In genomic region chr3:81277853-81278252, GRCh38 we compare ENCODE assay signal across 25 cellular contexts.
A peak's percentile ranks its signal among the peaks of the same experiment; 100 is the strongest.
DNase-seq lines count a peak whose midpoint lies in the region; ATAC-seq, FAIRE-seq and TF ChIP-seq lines count a peak whose summit lies in the region.
"Had no signal": no experiment of that assay in that cellular context is flagged by ENCODE, and none has a peak within 500 bp of the region (broad histone marks: within the 10 kb centered on the region; RNA-seq: fewer than 3 reads in every experiment).

No MANE protein-coding gene starts in this region.

- H4K20me1 ChIP-seq in SK-N-SH (ENCODE audit: insufficient read depth) (no peaks in the 10 kb centered on the region), endothelial cell of umbilical vein (replicated peaks; ENCODE audit: control insufficient read depth, extremely low read depth, insufficient read depth, low read length) (no peaks in the 10 kb centered on the region)

- FAIRE-seq in endothelial cell of umbilical vein (lab: Jason Lieb, UNC) = no peak
- FAIRE-seq: GM12892 had no signal

- H3K4me1 ChIP-seq in SK-N-SH (ENCODE audit: control insufficient read depth in 1 of 2, insufficient read depth in 2 of 2, low read depth in 1 of 2, low read length in 1 of 2) = peaks cover 0 to 23% of the 10 kb centered on the region in 2 experiments; a peak in 3 of 4 replicates
- peaks cover 18% of the 10 kb centered on the region for H3K4me1 ChIP-seq in endothelial cell of umbilical vein (ENCODE audit: control insufficient read depth, extremely low read depth, insufficient read depth, low read length)
- H3K4me1 ChIP-seq: heart left ventricle, tibial artery had no signal

- peak overlapping the region; percentile 40 for H3K4me2 ChIP-seq in SK-N-SH
- H3K4me2 ChIP-seq in endothelial cell of umbilical vein (ENCODE audit: insufficient read depth, low read length) = no peak overlapping the region

- intact Hi-C loops in endothelial cell of umbilical vein (cut with micrococcal nuclease) = no loop called here

- DNase-seq in EH (ENCODE audit: low read depth) (peak; percentile 17), SK-N-SH (no peak), endothelial cell of umbilical vein (ENCODE audit: low read depth, low spot score) (peak; percentile 47), renal cortical epithelial cell (ENCODE audit: low read depth) (peak; percentile 54), T-helper 9 cell (no peak), ACHN (no peak)
- DNase-seq: activated CD4-positive, CD25-positive, alpha-beta regulatory T cell; activated naive CD4-positive, alpha-beta T cell treated with anti-CD3 and anti-CD28 coated beads, Interleukin-2, amount 10 ng/mL, durations not matched to agents 7 days and 5 days; DND-41; H7; heart left ventricle; mucosa of descending colon; NCI-H1105; NCI-H2029; NCI-H2227 treated with DMSO at 0.1 percent for 48 hours; NCI-H69; SIG-M5; stimulated activated naive CD8-positive, alpha-beta T cell treated with anti-CD3 and anti-CD28 coated beads, Interleukin-15, amount 100 ng/mL, for 72 hours; tibial artery had no signal

- dilution Hi-C loops in endothelial cell of umbilical vein (cut with MboI; ENCODE audit: extremely low pct_ligation_motif_present, low sequenced_read_pairs) = no loop called here

- no peak for TF ChIP-seq POLR2A in endothelial cell of umbilical vein (IDR thresholded peaks at IDR 0.05; ENCODE audit: low read depth, low read length)

- H3K9me3 ChIP-seq in SK-N-SH (no peaks in the 10 kb centered on the region), endothelial cell of umbilical vein (replicated peaks; ENCODE audit: control insufficient read depth, insufficient read depth, low read length) (no peaks in the 10 kb centered on the region)
- H3K9me3 ChIP-seq: heart left ventricle, mucosa of descending colon, tibial artery had no signal

- no TSS peak for BruUV-seq in endothelial cell of umbilical vein (replicated peaks; lab: Mats Ljungman, UMichigan)

- H3K79me2 ChIP-seq in SK-N-SH (ENCODE audit: insufficient read depth) = no peaks in the 10 kb centered on the region
- H3K79me2 ChIP-seq in endothelial cell of umbilical vein (ENCODE audit: control insufficient read depth, insufficient read depth, low read length) = no peaks in the 10 kb centered on the region

- no peak for ATAC-seq in GM21528 (IDR thresholded peaks at IDR 0.05; ENCODE audit: low FRiP score, unreplicated experiment)
- ATAC-seq: heart left ventricle; mucosa of descending colon; natural killer cell treated with Interleukin-12 subunit alpha and Interleukin-12 subunit beta and Interleukin-15 and Interleukin-18, amount 100 ng/mL, for 72 hours; Panc1; stimulated activated naive CD8-positive, alpha-beta T cell treated with anti-CD3 and anti-CD28 coated beads, Interleukin-15, amount 100 ng/mL, for 72 hours had no signal

- in situ Hi-C loops in ACHN (cut with HindIII; ENCODE audit: low pct_ligation_motif_present, low pct_unique_long_range_greater_than_20kb, low sequenced_read_pairs) = no loop called here

- POLR2A ChIA-PET in SK-N-SH (lab: Yijun Ruan, JAX) = no interaction called here
- POLR2A ChIA-PET in endothelial cell of umbilical vein (lab: Charles Lee) = no interaction called here

- TF ChIP-seq RAD21 in SK-N-SH (IDR thresholded peaks at IDR 0.05; ENCODE audit: low read length) = no peak

- H3K27me3 ChIP-seq in SK-N-SH (ENCODE audit: insufficient read depth) (no peaks in the 10 kb centered on the region), endothelial cell of umbilical vein (ENCODE audit: control insufficient read depth in 2 of 2, insufficient read depth in 2 of 2, low read length in 2 of 2) (no peaks in the 10 kb centered on the region)
- H3K27me3 ChIP-seq: heart left ventricle, tibial artery had no signal

- CTCF ChIA-PET in SK-N-SH (lab: Yijun Ruan, JAX) (interaction anchor here (1.2 to 1.3 kb wide), 2 partner anchors 10 to 62 kb away, joined by 3 to 6 read pairs; no protein-coding TSS in a partner anchor), endothelial cell of umbilical vein (lab: Charles Lee) (interaction anchor here (0.6 to 1.3 kb wide), 3 partner anchors 17 to 39 kb away, joined by 3 read pairs; no protein-coding TSS in a partner anchor)

- 0 out of 2 replicates have a peak overlapping the region, but pooled peaks have one; percentile 4 for H3K9ac ChIP-seq in SK-N-SH
- H3K9ac ChIP-seq in endothelial cell of umbilical vein (replicated peaks; ENCODE audit: extremely low read depth, insufficient read depth, low read length) = no peak overlapping the region

- H3K27ac ChIP-seq in SK-N-SH (ENCODE audit: low read depth in 2 of 2, low read length in 1 of 2) (peak overlapping the region in 1 of 2 experiments; percentile 59; a peak in 2 of 4 replicates), endothelial cell of umbilical vein (ENCODE audit: insufficient read depth, low read depth, low read length) (no peak overlapping the region)
- H3K27ac ChIP-seq: C4-2B, heart left ventricle, tibial artery had no signal

- H3K36me3 ChIP-seq in SK-N-SH (replicated peaks in 1 of 2; ENCODE audit: control insufficient read depth in 1 of 2, insufficient read depth in 2 of 2, low read length in 1 of 2) (no peaks in the 10 kb centered on the region), endothelial cell of umbilical vein (ENCODE audit: control insufficient read depth in 2 of 2, extremely low read depth in 1 of 2, insufficient read depth in 2 of 2, low read length in 2 of 2) (no peaks in the 10 kb centered on the region)
- H3K36me3 ChIP-seq: heart left ventricle, tibial artery had no signal

- H3K9me2 ChIP-seq in SK-N-SH = no peaks in the 10 kb centered on the region

- H3K4me3 ChIP-seq in SK-N-SH (ENCODE audit: low read depth in 2 of 2, low read length in 1 of 2) = no peak overlapping the region
- H3K4me3 ChIP-seq in endothelial cell of umbilical vein (replicated peaks in 1 of 3; ENCODE audit: insufficient read depth in 1 of 3, low read depth in 1 of 3, low read length in 3 of 3) = no peak overlapping the region
- H3K4me3 ChIP-seq: heart left ventricle, lung, mucosa of descending colon, tibial artery had no signal

- no peaks in the 10 kb centered on the region for H3K9me1 ChIP-seq in endothelial cell of umbilical vein (replicated peaks; ENCODE audit: control insufficient read depth, extremely low read depth, insufficient read depth, low read length)

- H2AFZ ChIP-seq in SK-N-SH (ENCODE audit: low read depth) = no peak overlapping the region
- H2AFZ ChIP-seq in endothelial cell of umbilical vein (ENCODE audit: low read depth, low read length) = no peak overlapping the region

- peaks cover 19% of the 10 kb centered on the region for H3F3A ChIP-seq in SK-N-SH (replicated peaks; ENCODE audit: insufficient read depth)

- peak in 1 of 2 experiments; percentile 28; a peak in 1 of 4 replicates for TF ChIP-seq EP300 in SK-N-SH (IDR thresholded peaks at IDR 0.05; ENCODE audit: borderline replicate concordance in 1 of 2, low read depth in 1 of 2, low read length in 1 of 2)

- TF ChIP-seq CTCF in SK-N-SH (IDR thresholded peaks at IDR 0.05) (no peak), endothelial cell of umbilical vein (IDR thresholded peaks at IDR 0.05; ENCODE audit: extremely low read depth in 1 of 2, insufficient read depth in 1 of 2, low read depth in 1 of 2, low read length in 2 of 2) (no peak)

TF ChIP-seq in SK-N-SH, 30 proteins besides CTCF, POLR2A, EP300 and RAD21 (continues in another document):
- TF ChIP-seq MEF2A (IDR thresholded peaks at IDR 0.05; ENCODE audit: borderline replicate concordance, low read depth) (no peak), FOSL2 (IDR thresholded peaks at IDR 0.05; ENCODE audit: borderline replicate concordance, low read depth) (peak; percentile 79), YY1 (IDR thresholded peaks at IDR 0.05; ENCODE audit: low read depth) (no peak), ELF1 (IDR thresholded peaks at IDR 0.05) (no peak), TCF12 (IDR thresholded peaks at IDR 0.05) (peak; percentile 62), NFIC (IDR thresholded peaks at IDR 0.05; ENCODE audit: borderline replicate concordance) (peak; percentile 82), RFX5 (IDR thresholded peaks at IDR 0.05; ENCODE audit: low read length) (no peak), PBX3 (IDR thresholded peaks at IDR 0.05) (0 out of 2 replicates have a peak, but pooled peaks have one; percentile 45), TEAD4 (IDR thresholded peaks at IDR 0.05; ENCODE audit: borderline replicate concordance, insufficient read depth) (0 out of 2 replicates have a peak, but pooled peaks have one; percentile 53)

TF ChIP-seq in endothelial cell of umbilical vein, 7 proteins besides CTCF, POLR2A, EP300 and RAD21:
- TF ChIP-seq MYC (IDR thresholded peaks at IDR 0.05; ENCODE audit: low read depth, low read length) (no peak), FOS (IDR thresholded peaks at IDR 0.05; ENCODE audit: borderline replicate concordance, insufficient read depth, low read length) (peak; percentile 15), JUN (IDR thresholded peaks at IDR 0.05; ENCODE audit: borderline replicate concordance, insufficient read depth, insufficient read length, low read depth) (no peak), EZH2 (IDR thresholded peaks at IDR 0.05; ENCODE audit: borderline replicate concordance, low read depth, low read length, severe bottlenecking) (no peak), GATA2 (IDR thresholded peaks at IDR 0.05; ENCODE audit: insufficient read depth, insufficient read length, low read depth, low read length) (no peak), POLR2AphosphoS5 (IDR thresholded peaks at IDR 0.05; ENCODE audit: insufficient read depth, low read depth, low read length) (no peak), MAX (IDR thresholded peaks at IDR 0.05; ENCODE audit: insufficient read depth, insufficient read length) (no peak)

Comparison
In these comparisons a context has a peak if more than half of its experiments do, and no peak if none do; other contexts are left out.
1. DNase-seq: peak in EH (single experiment), endothelial cell of umbilical vein (single experiment) and renal cortical epithelial cell (single experiment); none in SK-N-SH (single experiment), T-helper 9 cell (single experiment) and ACHN (single experiment).